In the genomic region with DNA sequence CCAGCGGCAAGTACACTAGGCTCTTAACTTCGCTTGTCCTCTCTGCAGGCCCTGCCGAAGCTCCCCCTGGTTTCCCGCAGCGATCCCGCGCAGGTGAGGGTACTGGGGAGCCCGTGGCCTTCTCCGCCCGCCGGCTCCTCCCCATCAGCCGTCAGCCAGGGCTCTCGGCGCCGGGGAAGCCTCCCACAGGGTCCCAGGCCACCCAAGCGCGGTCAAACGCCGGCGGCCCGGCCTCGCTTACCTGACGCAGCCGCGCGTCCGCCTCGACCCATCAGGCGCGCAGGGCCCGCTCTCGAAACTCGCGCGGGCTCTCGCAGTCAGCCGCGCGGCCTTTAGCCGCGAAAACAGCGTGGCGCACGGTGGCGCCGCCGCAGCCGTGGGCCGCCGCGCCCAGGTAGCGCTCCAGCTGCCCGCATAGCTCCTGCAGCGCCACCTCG, we compare ENCODE assay signal across 8 cellular contexts. TPM values are rescaled to one million over a fixed set of nuclear protein-coding genes. Genes with fewer than 3 reads are reported as not detected.
DNase-seq lines count a peak whose midpoint lies in the region; ATAC-seq, FAIRE-seq and TF ChIP-seq lines count a peak whose summit lies in the region.
"Not testable (repeated sequence)": the region's sequence is repeated elsewhere in the genome, so short reads cannot be mapped to it uniquely, and the experiment has no call there.

No MANE protein-coding gene starts in this region.

- not testable (repeated sequence) for H3K9me3 ChIP-seq in CD4-positive, CD25-positive, alpha-beta regulatory T cell (ENCODE audit: control insufficient read depth in 2 of 2, low read length in 2 of 2); IMR-90 (ENCODE audit: control insufficient read depth, insufficient read depth, low read length); GM12878 (replicated peaks; ENCODE audit: control insufficient read depth, insufficient read depth, low read length)

- TF ChIP-seq POLR2A in IMR-90 (IDR thresholded peaks at IDR 0.05; ENCODE audit: low read depth, low read length); GM12878 (IDR thresholded peaks at IDR 0.05; ENCODE audit: low read depth, low read length): not testable (repeated sequence)

- not testable (repeated sequence) for H3K27me3 Mint-ChIP-seq in CD4-positive, CD25-positive, alpha-beta regulatory T cell; memory B cell

- peak; percentile 43 to 46 for ATAC-seq in CD4-positive, CD25-positive, alpha-beta regulatory T cell (ENCODE audit: low read depth in 2 of 2)
- ATAC-seq in GM19035 (IDR thresholded peaks at IDR 0.05; ENCODE audit: unreplicated experiment): peak; percentile 45
- ATAC-seq in GM21447 (IDR thresholded peaks at IDR 0.05; ENCODE audit: unreplicated experiment): peak; percentile 24
- peak; percentile 36 for ATAC-seq in HG02678 (IDR thresholded peaks at IDR 0.05; ENCODE audit: unreplicated experiment)
- peak; percentile 22 for ATAC-seq in HG03097 (IDR thresholded peaks at IDR 0.05; ENCODE audit: low FRiP score, unreplicated experiment)
- ATAC-seq in IMR-90 (ENCODE audit: low read depth): peak; percentile 38
- peak; percentile 54 for ATAC-seq in GM12878
- ATAC-seq in memory B cell (ENCODE audit: low read depth): peak; percentile 46

- not testable (repeated sequence) for H3K56ac ChIP-seq in IMR-90 (ENCODE audit: extremely low read depth, insufficient read depth, low read length)

- BruUV-seq in IMR-90 (replicated peaks; lab: Mats Ljungman, UMichigan); GM12878 (replicated peaks; lab: Mats Ljungman, UMichigan): not testable (repeated sequence)

- H2BK15ac ChIP-seq in IMR-90 (ENCODE audit: low read depth, low read length): not testable (repeated sequence)

- not testable (repeated sequence) for H3K36me3 Mint-ChIP-seq in CD4-positive, CD25-positive, alpha-beta regulatory T cell; memory B cell

- SMC1A ChIA-PET in GM12878 (lab: Charles Lee; ENCODE audit: uncharacterized antibody, unreplicated experiment): not testable (repeated sequence)

- not testable (repeated sequence) for H2BK120ac ChIP-seq in IMR-90 (ENCODE audit: low read depth, low read length)

- no CpG with 5 or more reads among the region's 55 CpGs for WGBS in IMR-90 (ENCODE audit: extremely low coverage in 2 of 2, insufficient read length in 1 of 2), 2 experiments
- no CpG with 5 or more reads among the region's 55 CpGs for WGBS in GM12878 (ENCODE audit: insufficient coverage, insufficient replicate concordance, low lambda C conversion rate, missing lambda C conversion rate)

- H3K14ac ChIP-seq in IMR-90 (replicated peaks; ENCODE audit: low read depth, low read length): not testable (repeated sequence)

- H3K79me1 ChIP-seq in IMR-90 (ENCODE audit: low read depth in 1 of 2, low read length in 2 of 2): not testable (repeated sequence)

- not testable (repeated sequence) for H3K9ac ChIP-seq in IMR-90 (ENCODE audit: low read depth, low read length); GM12878 (ENCODE audit: control insufficient read depth, insufficient read depth, low read length)

- not testable (repeated sequence) for H3K79me2 ChIP-seq in GM12878 (ENCODE audit: control insufficient read depth, insufficient read depth, low read length)

- intact Hi-C loops in IMR-90 (cut with micrococcal nuclease); GM12878 (cut with micrococcal nuclease; ENCODE audit: unreplicated experiment): not testable (repeated sequence)

- not testable (repeated sequence) for H3K4me2 ChIP-seq in IMR-90 (ENCODE audit: low read depth, low read length); GM12878 (ENCODE audit: control insufficient read depth, insufficient read depth)

- H3K27ac ChIP-seq in CD4-positive, CD25-positive, alpha-beta regulatory T cell (ENCODE audit: insufficient read depth, low read length, poor library complexity, severe bottlenecking); IMR-90 (ENCODE audit: insufficient read depth, low read length); GM12878 (ENCODE audit: control insufficient read depth, insufficient read depth): not testable (repeated sequence)

- H4K91ac ChIP-seq in IMR-90 (ENCODE audit: insufficient read depth, low read depth, low read length): not testable (repeated sequence)

- not testable (repeated sequence) for DNase-seq in CD4-positive, CD25-positive, alpha-beta regulatory T cell; IMR-90; GM12878 (ENCODE audit: low read depth, low spot score); memory B cell (ENCODE audit: low spot score in 2 of 2)

- H4K20me1 ChIP-seq in IMR-90 (ENCODE audit: insufficient read depth, low read length); GM12878 (ENCODE audit: control insufficient read depth, insufficient read depth): not testable (repeated sequence)

- POLR2A ChIA-PET in IMR-90 (lab: Charles Lee; ENCODE audit: unreplicated experiment); GM12878 (lab: Charles Lee): not testable (repeated sequence)

- CTCF ChIA-PET in IMR-90 (lab: Yijun Ruan, JAX); GM12878 (lab: Yijun Ruan, JAX): not testable (repeated sequence)

- H3K36me3 ChIP-seq in CD4-positive, CD25-positive, alpha-beta regulatory T cell (ENCODE audit: control insufficient read depth, insufficient read depth, low read length); IMR-90 (ENCODE audit: control insufficient read depth, insufficient read depth, low read length); GM12878 (ENCODE audit: control insufficient read depth in 2 of 2, insufficient read depth in 2 of 2, low read length in 1 of 2): not testable (repeated sequence)

- not testable (repeated sequence) for H3K4me1 Mint-ChIP-seq in CD4-positive, CD25-positive, alpha-beta regulatory T cell; memory B cell

- not testable (repeated sequence) for H4K8ac ChIP-seq in IMR-90 (ENCODE audit: low read depth in 2 of 2, low read length in 2 of 2)

- not testable (repeated sequence) for TF ChIP-seq EP300 in GM12878 (IDR thresholded peaks at IDR 0.05; ENCODE audit: borderline replicate concordance in 1 of 2, control insufficient read depth in 1 of 2, low read depth in 2 of 2, low read length in 2 of 2)

- H3K18ac ChIP-seq in IMR-90 (ENCODE audit: low read depth, low read length): not testable (repeated sequence)

- RAD21 ChIA-PET in GM12878 (lab: Charles Lee; ENCODE audit: unreplicated experiment): not testable (repeated sequence)

- H3K4ac ChIP-seq in IMR-90 (ENCODE audit: low read depth, low read length): not testable (repeated sequence)

- TF ChIP-seq CTCF in IMR-90 (conservative IDR thresholded peaks at IDR 0.05; ENCODE audit: low read depth, low read length); GM12878 (IDR thresholded peaks at IDR 0.05 in 2 of 3, conservative IDR thresholded peaks at IDR 0.05 in 1 of 3; ENCODE audit: control insufficient read depth in 2 of 3, extremely low read depth in 1 of 3, insufficient read depth in 1 of 3, low read depth in 3 of 3, low read length in 3 of 3): not testable (repeated sequence)

- H2AK5ac ChIP-seq in IMR-90 (ENCODE audit: low read depth, low read length): not testable (repeated sequence)

- H2BK20ac ChIP-seq in IMR-90 (ENCODE audit: low read depth, low read length): not testable (repeated sequence)

- H2BK5ac ChIP-seq in IMR-90 (ENCODE audit: low read depth, low read length, poor library complexity, severe bottlenecking): not testable (repeated sequence)

- in situ Hi-C loops in IMR-90 (cut with MboI; ENCODE audit: low sequenced_read_pairs); GM12878 (cut with MboI): not testable (repeated sequence)

- H3K9me3 Mint-ChIP-seq in CD4-positive, CD25-positive, alpha-beta regulatory T cell; memory B cell: not testable (repeated sequence)

- not testable (repeated sequence) for H3K23ac ChIP-seq in IMR-90 (ENCODE audit: low read depth, low read length)

- H3K4me1 ChIP-seq in CD4-positive, CD25-positive, alpha-beta regulatory T cell (ENCODE audit: control insufficient read depth, insufficient read depth, low read length, poor library complexity, severe bottlenecking); IMR-90 (ENCODE audit: control insufficient read depth, insufficient read depth, low read length); GM12878 (ENCODE audit: control insufficient read depth, insufficient read depth, low read length): not testable (repeated sequence)

- not testable (repeated sequence) for H2AK9ac ChIP-seq in IMR-90 (replicated peaks; ENCODE audit: low read depth, low read length, poor library complexity)

- not testable (repeated sequence) for TF ChIP-seq RAD21 in IMR-90 (IDR thresholded peaks at IDR 0.05; ENCODE audit: low read length); GM12878 (IDR thresholded peaks at IDR 0.05; ENCODE audit: insufficient read depth, low read depth, low read length)

- not testable (repeated sequence) for H3K4me3 Mint-ChIP-seq in CD4-positive, CD25-positive, alpha-beta regulatory T cell; memory B cell

- H4K5ac ChIP-seq in IMR-90 (ENCODE audit: low read depth, low read length): not testable (repeated sequence)

- H3K27ac Mint-ChIP-seq in CD4-positive, CD25-positive, alpha-beta regulatory T cell; memory B cell: not testable (repeated sequence)

- H2AFZ ChIP-seq in IMR-90 (replicated peaks; ENCODE audit: low read length, poor library complexity); GM12878 (ENCODE audit: control insufficient read depth, low read depth, low read length): not testable (repeated sequence)

- dilution Hi-C loops in IMR-90 (cut with HindIII; ENCODE audit: low sequenced_read_pairs, unreplicated experiment): not testable (repeated sequence)

- H3K27me3 ChIP-seq in CD4-positive, CD25-positive, alpha-beta regulatory T cell (ENCODE audit: control insufficient read depth, insufficient read depth, low read length); IMR-90 (ENCODE audit: control insufficient read depth, insufficient read depth, low read length); GM12878 (replicated peaks in 1 of 2; ENCODE audit: control insufficient read depth in 2 of 2, insufficient read depth in 2 of 2, low read length in 1 of 2): not testable (repeated sequence)

- not testable (repeated sequence) for H3K9me1 ChIP-seq in IMR-90 (ENCODE audit: insufficient read depth, low read length)

- H3K4me3 ChIP-seq in CD4-positive, CD25-positive, alpha-beta regulatory T cell (ENCODE audit: low read depth, low read length); IMR-90 (ENCODE audit: insufficient read depth, low read depth, low read length); GM12878: not testable (repeated sequence)

- FAIRE-seq in GM12878 (lab: Jason Lieb, UNC): not testable (repeated sequence)

RNA-seq across cellular contexts. Expression of a gene that starts 57.2 kb away (rescaled TPM):
- 1.4 TPM for total RNA-seq in CD4-positive, CD25-positive, alpha-beta regulatory T cell
- under 1 TPM in 1 of 4 donors, not detected in 3; 0.06 TPM for polyA plus RNA-seq in CD4-positive, CD25-positive, alpha-beta regulatory T cell
- total RNA-seq in IMR-90 (2012; rRNA removed): 0.72 and 0.83 TPM in 2 replicates
- polyA plus RNA-seq in IMR-90 (2012; rRNA removed): 1.2 and 1.8 TPM in 2 replicates
- 0.21 and 0.40 TPM in 2 replicates for polyA plus RNA-seq in IMR-90 (2012; cell fraction: cytosol; rRNA removed)
- 8.8 and 24.2 TPM in 2 replicates for polyA plus RNA-seq in IMR-90 (2012; cell fraction: nucleus; rRNA removed; ENCODE audit: low replicate concordance)
- 1.9 and 2.2 TPM in 2 replicates for total RNA-seq in GM12878 (2013; cell fraction: nucleolus; rRNA removed)
- 0.17 and 0.71 TPM in 2 replicates for total RNA-seq in GM12878 (2014; rRNA removed)
- 0.13 and 0.23 TPM in 2 replicates for total RNA-seq in GM12878 (2014; rRNA removed; fragmentation: Illumina TruSeq; extraction: Trizol)
- 0.27 and 0.33 TPM in 2 replicates for total RNA-seq in GM12878 (2021)
- 0.52 TPM for polyA plus RNA-seq in GM12878 (2011; ENCODE audit: low read depth)
- 0.23 and 0.36 TPM in 2 replicates for polyA plus RNA-seq in GM12878 (2011; rRNA removed)
- polyA plus RNA-seq in GM12878 (2011; cell fraction: cytosol; rRNA removed): 0.12 and 0.20 TPM in 2 replicates
- polyA plus RNA-seq in GM12878 (2011; cell fraction: nucleus; rRNA removed): 1.0 and 2.8 TPM in 2 replicates
- 1.1 and 1.9 TPM in 2 replicates for polyA plus RNA-seq in GM12878 (2012)
- 0.13 and 0.44 TPM in 2 replicates for polyA plus RNA-seq in GM12878 (2014; fragmentation: Illumina TruSeq; extraction: Trizol)
- polyA plus RNA-seq in GM12878 (2014; fragmentation: Nextera tagmentation; extraction: Ambion mirVana): under 1 TPM; 0.02 to 0.05 TPM
- 0.13 and 0.22 TPM in 2 replicates for polyA plus RNA-seq in GM12878 (2014; rRNA removed)
- polyA plus RNA-seq in GM12878 (2016; fragmentation: Nextera tagmentation; extraction: Ambion mirVana): under 1 TPM; 0.23 to 0.30 TPM
- polyA minus RNA-seq in GM12878 (2011; rRNA and poly(A)+ RNA removed): 0.57 TPM in 1 of 2 replicates, not detected in the other
- not detected in 2 replicates for polyA minus RNA-seq in GM12878 (2011; cell fraction: cytosol; rRNA and poly(A)+ RNA removed)
- 0.48 TPM in 2 replicates for polyA minus RNA-seq in GM12878 (2011; cell fraction: nucleus; rRNA and poly(A)+ RNA removed)
